ENCODE assay signal across 35 cellular contexts in genomic region chr21:29514652-29515247, GRCh38.
"Had no signal": no experiment of that assay in that cellular context is flagged by ENCODE, and none has a peak within 500 bp of the region (broad histone marks: within the 10 kb centered on the region; RNA-seq: fewer than 3 reads in every experiment).

No MANE protein-coding gene starts in this region.

- H3K4me3 ChIP-seq: MG63 had no signal

- DNase-seq: Karpas-422, Kasumi-1, MG63, MM.1S, MV-4-11, NCI-H1048, NCI-H1092, NCI-H1092 treated with DMSO at 0.1 percent for 48 hours, NCI-H1105, NCI-H1105 treated with DMSO at 0.1 percent for 48 hours, NCI-H1417, NCI-H1417 treated with DMSO at 0.1 percent for 48 hours, NCI-H1436, NCI-H1436 treated with DMSO at 0.1 percent for 48 hours, NCI-H146, NCI-H1694, NCI-H1694 treated with DMSO at 0.1 percent for 48 hours, NCI-H187, NCI-H187 treated with DMSO at 0.1 percent for 48 hours, NCI-H1930, NCI-H2029, NCI-H2029 treated with DMSO at 0.1 percent for 48 hours, NCI-H2081, NCI-H2081 treated with DMSO at 0.1 percent for 48 hours, NCI-H2107, NCI-H2171, NCI-H2171 treated with DMSO at 0.1 percent for 48 hours, NCI-H2227 treated with DMSO at 0.1 percent for 48 hours, NCI-H226, NCI-H345, NCI-H446, NCI-H446 treated with DMSO at 0.1 percent for 48 hours, NCI-H510A, NCI-H510A treated with DMSO at 0.1 percent for 48 hours, NCI-H524 had no signal

- H3K36me3 ChIP-seq: MG63 had no signal

- H3K27me3 ChIP-seq: MG63 had no signal
